In the genomic region with DNA sequence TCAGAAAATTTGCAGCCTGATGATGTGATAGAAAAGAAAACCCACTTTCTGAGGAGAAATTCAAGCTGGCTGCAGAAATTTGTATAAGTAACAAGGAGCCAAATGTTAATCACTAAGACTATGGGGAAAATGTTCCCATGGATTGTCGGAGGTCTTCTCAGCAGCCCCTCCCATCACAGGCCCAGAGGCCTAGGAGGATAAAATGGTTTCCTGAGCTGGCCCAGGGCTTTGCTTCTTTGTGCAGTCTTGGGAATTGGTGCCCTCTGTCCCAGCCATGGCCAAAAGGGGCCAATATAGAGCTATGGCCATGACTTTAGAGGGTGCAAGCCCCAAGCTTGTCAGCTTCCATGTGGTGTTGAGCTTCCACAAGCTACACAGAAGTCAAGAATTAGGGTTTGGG, we compare ENCODE assay signal across 29 cellular contexts.
"Had no signal": no experiment of that assay in that cellular context is flagged by ENCODE, and none has a peak within 500 bp of the region (broad histone marks: within the 10 kb centered on the region; RNA-seq: fewer than 3 reads in every experiment).

No MANE protein-coding gene starts in this region.

- ATAC-seq: activated naive CD4-positive, alpha-beta T cell treated with anti-CD3 and anti-CD28 coated beads, Interleukin-2, amount 50 U/mL, for 72 hours; activated T-cell treated with anti-CD3 and anti-CD28 coated beads, Interleukin-2, amount 50 U/mL, for 72 hours; effector memory CD8-positive, alpha-beta T cell; foreskin keratinocyte; gastrocnemius medialis; heart left ventricle had no signal

- H3K9me3 ChIP-seq: gastrocnemius medialis had no signal

- H3K27me3 ChIP-seq: ascending aorta, brain microvascular endothelial cell, esophagus muscularis mucosa, gastrocnemius medialis, heart left ventricle had no signal

- H3K27me3 Mint-ChIP-seq: activated CD4-positive, alpha-beta memory T cell treated with anti-CD3 and anti-CD28 coated beads, Interleukin-2, amount 10 ng/mL, durations not matched to agents 7 days and 5 days; activated CD4-positive, alpha-beta T cell treated with anti-CD3 and anti-CD28 coated beads, Interleukin-2, amount 10 ng/mL, durations not matched to agents 7 days and 5 days; activated naive CD4-positive, alpha-beta T cell treated with anti-CD3 and anti-CD28 coated beads, Interleukin-2, amount 10 ng/mL, durations not matched to agents 7 days and 5 days; activated naive CD8-positive, alpha-beta T cell treated with anti-CD3 and anti-CD28 coated beads, Interleukin-2, amount 10 ng/mL, durations not matched to agents 7 days and 5 days; activated T-cell treated with anti-CD3 and anti-CD28 coated beads, Interleukin-2, amount 50 U/mL, for 24 hours; effector memory CD8-positive, alpha-beta T cell had no signal

- H3K36me3 Mint-ChIP-seq: activated naive CD4-positive, alpha-beta T cell treated with anti-CD3 and anti-CD28 coated beads, Interleukin-2, amount 10 ng/mL, durations not matched to agents 7 days and 5 days; activated naive CD8-positive, alpha-beta T cell treated with anti-CD3 and anti-CD28 coated beads, Interleukin-2, amount 10 ng/mL, durations not matched to agents 7 days and 5 days had no signal

- H3K27ac ChIP-seq: ascending aorta, brain microvascular endothelial cell, esophagus muscularis mucosa, foreskin keratinocyte, gastrocnemius medialis, heart left ventricle had no signal

- H3K36me3 ChIP-seq: ascending aorta, brain microvascular endothelial cell, esophagus muscularis mucosa, gastrocnemius medialis, heart left ventricle had no signal

- H3K4me3 Mint-ChIP-seq: activated CD4-positive, alpha-beta memory T cell treated with anti-CD3 and anti-CD28 coated beads, Interleukin-2, amount 10 ng/mL, durations not matched to agents 7 days and 5 days; activated CD4-positive, alpha-beta T cell treated with anti-CD3 and anti-CD28 coated beads, Interleukin-2, amount 10 ng/mL, durations not matched to agents 7 days and 5 days; activated naive CD4-positive, alpha-beta T cell treated with anti-CD3 and anti-CD28 coated beads, Interleukin-2, amount 10 ng/mL, durations not matched to agents 7 days and 5 days; activated naive CD8-positive, alpha-beta T cell treated with anti-CD3 and anti-CD28 coated beads, Interleukin-2, amount 10 ng/mL, durations not matched to agents 7 days and 5 days; activated T-cell treated with anti-CD3 and anti-CD28 coated beads, Interleukin-2, amount 50 U/mL, for 24 hours; activated T-cell treated with anti-CD3 and anti-CD28 coated beads, Interleukin-2, amount 50 U/mL, for 72 hours; effector memory CD8-positive, alpha-beta T cell had no signal

- DNase-seq: activated CD4-positive, alpha-beta memory T cell treated with anti-CD3 and anti-CD28 coated beads, Interleukin-2, amount 10 ng/mL, durations not matched to agents 7 days and 5 days; activated CD4-positive, alpha-beta T cell treated with anti-CD3 and anti-CD28 coated beads for 1 hour; activated CD4-positive, alpha-beta T cell treated with anti-CD3 and anti-CD28 coated beads for 4 hours; activated CD4-positive, alpha-beta T cell treated with anti-CD3 and anti-CD28 coated beads, Interleukin-2, amount 10 ng/mL, durations not matched to agents 7 days and 5 days; activated CD4-positive, alpha-beta T cell treated with anti-CD3 and anti-CD28 coated beads, Interleukin-2, amount 50 U/mL, for 4 hours; activated CD8-positive, alpha-beta memory T cell treated with anti-CD3 and anti-CD28 coated beads, Interleukin-2, amount 50 U/mL, for 48 hours; activated gamma-delta T cell; activated naive CD4-positive, alpha-beta T cell; activated naive CD4-positive, alpha-beta T cell treated with anti-CD3 and anti-CD28 coated beads, Interleukin-2, amount 10 ng/mL, durations not matched to agents 7 days and 5 days; activated naive CD8-positive, alpha-beta T cell treated with anti-CD3 and anti-CD28 coated beads, Interleukin-2, amount 10 ng/mL, durations not matched to agents 7 days and 5 days; activated T-cell treated with anti-CD3 and anti-CD28 coated beads for 4 hours; activated T-cell treated with anti-CD3 and anti-CD28 coated beads, Interleukin-2, amount 50 U/mL, for 24 hours; activated T-cell treated with anti-CD3 and anti-CD28 coated beads, Interleukin-2, amount 50 U/mL, for 72 hours; brain microvascular endothelial cell; caudate nucleus; cortex of kidney; dermis blood vessel endothelial cell; effector CD4-positive, alpha-beta T cell; effector memory CD8-positive, alpha-beta T cell; erythroblast; foreskin keratinocyte; gastrocnemius medialis; glutamatergic neuron; heart left ventricle; T-helper 2 cell had no signal

- H3K4me3 ChIP-seq: ascending aorta, esophagus muscularis mucosa, gastrocnemius medialis, heart left ventricle had no signal

- H3K4me1 Mint-ChIP-seq: activated CD4-positive, alpha-beta memory T cell treated with anti-CD3 and anti-CD28 coated beads, Interleukin-2, amount 10 ng/mL, durations not matched to agents 7 days and 5 days; activated CD4-positive, alpha-beta T cell treated with anti-CD3 and anti-CD28 coated beads, Interleukin-2, amount 10 ng/mL, durations not matched to agents 7 days and 5 days; activated naive CD4-positive, alpha-beta T cell treated with anti-CD3 and anti-CD28 coated beads, Interleukin-2, amount 10 ng/mL, durations not matched to agents 7 days and 5 days; activated naive CD8-positive, alpha-beta T cell treated with anti-CD3 and anti-CD28 coated beads, Interleukin-2, amount 10 ng/mL, durations not matched to agents 7 days and 5 days had no signal

- H3K4me1 ChIP-seq: ascending aorta, esophagus muscularis mucosa, foreskin keratinocyte, gastrocnemius medialis, heart left ventricle had no signal

- H3K27ac Mint-ChIP-seq: activated CD4-positive, alpha-beta memory T cell treated with anti-CD3 and anti-CD28 coated beads, Interleukin-2, amount 10 ng/mL, durations not matched to agents 7 days and 5 days; activated CD4-positive, alpha-beta T cell treated with anti-CD3 and anti-CD28 coated beads, Interleukin-2, amount 10 ng/mL, durations not matched to agents 7 days and 5 days; activated naive CD4-positive, alpha-beta T cell treated with anti-CD3 and anti-CD28 coated beads, Interleukin-2, amount 10 ng/mL, durations not matched to agents 7 days and 5 days; activated naive CD4-positive, alpha-beta T cell treated with anti-CD3 and anti-CD28 coated beads, Interleukin-2, amount 50 U/mL, for 72 hours; activated naive CD8-positive, alpha-beta T cell treated with anti-CD3 and anti-CD28 coated beads, Interleukin-2, amount 10 ng/mL, durations not matched to agents 7 days and 5 days; activated T-cell treated with anti-CD3 and anti-CD28 coated beads, Interleukin-2, amount 50 U/mL, for 24 hours; activated T-cell treated with anti-CD3 and anti-CD28 coated beads, Interleukin-2, amount 50 U/mL, for 72 hours; effector memory CD8-positive, alpha-beta T cell had no signal

- FAIRE-seq: colon had no signal
